ENCODE assay signal across 5 cellular contexts in genomic region chr1:143896377-143896776, GRCh38.
A peak's percentile ranks its signal among the peaks of the same experiment; 100 is the strongest.
DNase-seq lines count a peak whose midpoint lies in the region; ATAC-seq and TF ChIP-seq lines count a peak whose summit lies in the region.
"Not testable (repeated sequence)": the region's sequence is repeated elsewhere in the genome, so short reads cannot be mapped to it uniquely, and the experiment has no call there.

No MANE protein-coding gene starts in this region.

- H3K27ac ChIP-seq in body of pancreas; left lung; lower lobe of right lung; lung (ENCODE audit: low read depth in 1 of 2, low read length in 1 of 2); upper lobe of right lung: not testable (repeated sequence)

- not testable (repeated sequence) for H3K27me3 ChIP-seq in body of pancreas; left lung; lower lobe of right lung (ENCODE audit: low read depth); lung (ENCODE audit: control insufficient read depth, insufficient read depth); upper lobe of right lung

- TF ChIP-seq CTCF in body of pancreas (IDR thresholded peaks at IDR 0.05); left lung (IDR thresholded peaks at IDR 0.05); lower lobe of right lung (IDR thresholded peaks at IDR 0.05); lung (IDR thresholded peaks at IDR 0.05; ENCODE audit: control extremely low read depth, extremely low read depth); upper lobe of right lung (IDR thresholded peaks at IDR 0.05): not testable (repeated sequence)

- not testable (repeated sequence) for H3K36me3 ChIP-seq in body of pancreas (replicated peaks in 1 of 2; ENCODE audit: insufficient read depth in 1 of 2, low read depth in 2 of 2); left lung; lower lobe of right lung; lung (ENCODE audit: control insufficient read depth in 2 of 2, insufficient read depth in 2 of 2, low read length in 2 of 2); upper lobe of right lung

- not testable (repeated sequence) for TF ChIP-seq POLR2A in body of pancreas (IDR thresholded peaks at IDR 0.05)

- intact Hi-C loops in body of pancreas (cut with DNase I); left lung (cut with DNase I); lower lobe of right lung (cut with DNase I); upper lobe of right lung (cut with DNase I): not testable (repeated sequence)

- not testable (repeated sequence) for H3K9me3 ChIP-seq in body of pancreas; left lung; lower lobe of right lung; lung (ENCODE audit: control insufficient read depth in 2 of 2, insufficient read depth in 1 of 2, low read length in 1 of 2); upper lobe of right lung

- not testable (repeated sequence) for DNase-seq in body of pancreas; left lung; lower lobe of right lung; lung (ENCODE audit: low spot score); upper lobe of right lung

- H3K4me3 ChIP-seq in body of pancreas, left lung, lower lobe of right lung, lung, upper lobe of right lung: not testable (repeated sequence)

- peak; percentile 42 for ATAC-seq in body of pancreas
- ATAC-seq in left lung, result peak; percentile 88
- peak; percentile 86 to 94 for ATAC-seq in lower lobe of right lung
- peak; percentile 27 for ATAC-seq in lung (ENCODE audit: insufficient read depth, low FRiP score)
- peak; percentile 94 for ATAC-seq in upper lobe of right lung

- H3K4me1 ChIP-seq in body of pancreas; left lung; lower lobe of right lung; lung (ENCODE audit: control insufficient read depth in 2 of 2, insufficient read depth in 2 of 2, low read length in 2 of 2); upper lobe of right lung: not testable (repeated sequence)

- no CpG with 5 or more reads among the region's 1 CpG for WGBS in body of pancreas, 2 donors
- WGBS in lung, 2 donors, result no CpG with 5 or more reads among the region's 1 CpG

Comparison
In these comparisons a context has a peak if more than half of its experiments do, and no peak if none do; other contexts are left out.
1. ATAC-seq: peak in every context shown above with its lines; median percentile 94 in upper lobe of right lung; 90 in lower lobe of right lung; 88 in left lung; 42 in body of pancreas; 27 in lung.